29 cellular contexts compared by ENCODE assay signal in genomic region chrX:4978613-4979012, GRCh38.
"Had no signal": no experiment of that assay in that cellular context is flagged by ENCODE, and none has a peak within 500 bp of the region (broad histone marks: within the 10 kb centered on the region; RNA-seq: fewer than 3 reads in every experiment).

No MANE protein-coding gene starts in this region.

- H3K4me3 ChIP-seq: adrenal gland, body of pancreas, colonic mucosa, esophagus squamous epithelium, gastroesophageal sphincter had no signal

- H3K9me3 ChIP-seq: adrenal gland, body of pancreas, colonic mucosa, esophagus squamous epithelium, gastroesophageal sphincter had no signal

- H3K4me1 ChIP-seq: adrenal gland, body of pancreas, colonic mucosa, esophagus squamous epithelium, gastroesophageal sphincter had no signal

- H3K27me3 ChIP-seq: adrenal gland, body of pancreas, colonic mucosa, esophagus squamous epithelium, gastroesophageal sphincter had no signal

- H3K27ac ChIP-seq: adrenal gland, body of pancreas, colonic mucosa, epithelial cell of prostate, esophagus squamous epithelium, gastroesophageal sphincter, WERI-Rb-1 had no signal

- ATAC-seq: activated CD4-positive, CD25-positive, alpha-beta regulatory T cell treated with anti-CD3 and anti-CD28 coated beads, Interleukin-2, amount 50 U/mL, for 24 hours; activated CD8-positive, alpha-beta T cell treated with anti-CD3 and anti-CD28 coated beads for 36 hours; activated naive CD8-positive, alpha-beta T cell treated with anti-CD3 and anti-CD28 coated beads, Interleukin-2, amount 50 U/mL, for 24 hours; activated T-cell treated with anti-CD3 and anti-CD28 coated beads, Interleukin-2, amount 50 U/mL, for 4 hours; activated T-helper 17 cell treated with anti-CD3 and anti-CD28 coated beads, Interleukin-2, amount 50 U/mL, for 72 hours; body of pancreas; gastroesophageal sphincter; T-helper 17 cell had no signal

- DNase-seq: activated B cell treated with CpG ODN at 0.5 μM for 24 hours; activated CD4-positive, alpha-beta T cell treated with anti-CD3 and anti-CD28 coated beads for 48 hours; activated CD4-positive, alpha-beta T cell treated with anti-CD3 and anti-CD28 coated beads, Interleukin-2, amount 50 U/mL, for 1 hour; activated CD4-positive, alpha-beta T cell treated with anti-CD3 and anti-CD28 coated beads, Interleukin-2, amount 50 U/mL, for 48 hours; activated CD8-positive, alpha-beta memory T cell treated with anti-CD3 and anti-CD28 coated beads for 24 hours; activated CD8-positive, alpha-beta T cell treated with anti-CD3 and anti-CD28 coated beads for 36 hours; activated effector memory CD4-positive, alpha-beta T cell treated with Interleukin-2 at 50 U/mL for 16 hours; activated gamma-delta T cell treated with Interleukin-2 at 50 U/mL for 16 hours; activated naive CD4-positive, alpha-beta T cell treated with anti-CD3 and anti-CD28 coated beads for 36 hours; activated naive CD8-positive, alpha-beta T cell treated with anti-CD3 and anti-CD28 coated beads for 36 hours; activated naive CD8-positive, alpha-beta T cell treated with anti-CD3 and anti-CD28 coated beads, Interleukin-2, amount 50 U/mL, for 24 hours; activated T-cell treated with anti-CD3 and anti-CD28 coated beads, Interleukin-2, amount 50 U/mL, for 4 hours; adrenal gland; amygdala; aorta; body of pancreas; caudate nucleus; colonic mucosa; effector CD8-positive, alpha-beta T cell; esophagus squamous epithelium; foreskin melanocyte; T-helper 17 cell; T1000; WERI-Rb-1 had no signal

- H3K36me3 ChIP-seq: adrenal gland, colonic mucosa, esophagus squamous epithelium, gastroesophageal sphincter, WERI-Rb-1 had no signal

- FAIRE-seq: endometrium had no signal
